2 cellular contexts compared by ENCODE assay signal in the genomic region with DNA sequence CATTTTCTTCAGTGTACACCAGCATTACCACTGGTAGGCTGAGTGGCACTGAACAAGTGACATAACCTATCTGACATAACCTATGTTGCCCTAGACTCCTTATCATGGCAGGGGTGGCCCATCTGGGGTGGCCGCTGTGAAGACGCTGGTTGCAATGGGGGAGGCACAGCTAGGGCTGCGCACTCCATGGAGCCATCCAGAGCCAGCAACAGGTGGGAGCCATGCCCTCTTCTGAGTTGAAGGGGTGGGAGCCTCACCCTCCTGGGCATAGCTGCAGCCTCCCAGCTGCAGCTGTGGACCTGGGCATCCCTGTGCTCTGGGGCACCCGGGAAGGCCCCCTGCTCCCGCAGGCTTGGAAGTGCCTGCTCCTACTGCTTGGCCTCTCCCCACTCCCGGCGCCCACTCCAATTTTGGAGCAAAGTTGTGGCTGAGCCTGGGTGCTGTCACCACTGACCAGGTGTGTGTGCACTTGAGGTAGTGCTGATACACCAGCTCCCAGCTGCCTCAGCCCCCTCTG.
TF ChIP-seq lines count a peak whose summit lies in the region.

No MANE protein-coding gene starts in this region.

TF ChIP-seq in HEK293, 187 proteins besides CTCF, POLR2A, EP300 and RAD21:
- no peak for TF ChIP-seq ZNF274 (IDR thresholded peaks at IDR 0.05; ENCODE audit: low read length)
- no peak for TF ChIP-seq ZNF274 (tag by site-specific recombination; IDR thresholded peaks at IDR 0.05; ENCODE audit: borderline replicate concordance)
- TF ChIP-seq SCRT1 (tag by site-specific recombination; IDR thresholded peaks at IDR 0.05; ENCODE audit: borderline replicate concordance): peak; percentile 78
- TF ChIP-seq SCRT2 (tag by site-specific recombination; IDR thresholded peaks at IDR 0.05): peak; percentile 91
TF ChIP-seq in HEK293: peak in this region for 2.

TF ChIP-seq in H1, 55 proteins besides CTCF, POLR2A, EP300 and RAD21:
- TF ChIP-seq FOSL1 (IDR thresholded peaks at IDR 0.05; ENCODE audit: insufficient read depth, low read depth, low read length) (no peak), KDM4A (IDR thresholded peaks at IDR 0.05; ENCODE audit: low read depth, low read length, severe bottlenecking) (no peak), TCF12 (IDR thresholded peaks at IDR 0.05; ENCODE audit: low read depth, low read length) (no peak), CBX8 (IDR thresholded peaks at IDR 0.05; ENCODE audit: borderline replicate concordance, low read depth, low read length) (no peak), CHD1 (IDR thresholded peaks at IDR 0.05; ENCODE audit: low read depth, low read length) (no peak), POLR2AphosphoS5 (IDR thresholded peaks at IDR 0.05; ENCODE audit: low read depth, low read length) (no peak), TAF7 (optimal IDR thresholded peaks at IDR 0.05; ENCODE audit: borderline replicate concordance, low read depth, low read length) (no peak)
- TF ChIP-seq, protein P1, sequence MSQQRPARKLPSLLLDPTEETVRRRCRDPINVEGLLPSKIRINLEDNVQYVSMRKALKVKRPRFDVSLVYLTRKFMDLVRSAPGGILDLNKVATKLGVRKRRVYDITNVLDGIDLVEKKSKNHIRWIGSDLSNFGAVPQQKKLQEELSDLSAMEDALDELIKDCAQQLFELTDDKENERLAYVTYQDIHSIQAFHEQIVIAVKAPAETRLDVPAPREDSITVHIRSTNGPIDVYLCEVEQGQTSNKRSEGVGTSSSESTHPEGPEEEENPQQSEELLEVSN (IDR thresholded peaks at IDR 0.05): no peak
TF ChIP-seq in H1: peak in this region for 0.
